8 cellular contexts compared by ENCODE assay signal in the genomic region with DNA sequence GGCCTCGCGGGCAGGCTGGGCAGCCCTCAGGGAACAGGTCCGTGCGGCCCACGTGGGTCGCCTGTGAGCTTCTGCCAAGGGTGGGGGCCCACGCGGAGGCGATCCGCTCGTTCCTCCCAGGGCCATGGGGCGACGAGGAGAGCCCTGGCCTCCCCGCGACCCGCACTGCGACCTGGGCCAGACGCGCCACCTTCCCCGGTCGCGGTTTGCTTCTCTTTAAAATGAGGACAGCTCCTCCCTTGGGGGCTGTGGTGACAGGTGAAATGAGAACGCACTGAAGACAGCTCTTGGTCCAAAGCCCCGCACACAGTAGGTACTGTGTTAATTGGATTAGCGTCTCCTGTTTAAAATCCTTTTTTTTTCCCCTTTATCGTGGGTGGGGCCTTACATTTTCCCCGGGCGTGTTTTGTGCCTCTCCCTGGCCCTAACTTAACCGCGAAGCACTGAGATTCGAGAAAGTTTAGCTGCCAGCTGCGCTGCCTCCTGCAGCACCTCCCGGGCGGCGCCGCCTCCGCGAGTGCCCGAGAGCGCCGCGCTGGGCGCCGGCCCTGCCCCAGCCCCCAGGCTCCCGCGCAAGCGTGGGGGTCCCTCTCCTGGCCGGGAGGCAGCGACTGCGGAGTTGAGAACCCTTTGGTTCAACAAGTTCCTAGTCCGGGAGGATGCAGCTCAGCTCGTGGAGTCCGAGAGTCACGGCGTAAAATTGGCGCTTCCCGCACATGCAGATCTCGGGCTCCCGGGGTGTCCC. TPM values are rescaled to one million over a fixed set of nuclear protein-coding genes. Genes with fewer than 3 reads are reported as not detected.
DNase-seq lines count a peak whose midpoint lies in the region; TF ChIP-seq lines count a peak whose summit lies in the region.

No MANE protein-coding gene starts in this region.

- no peak overlapping the region for H3K4me3 ChIP-seq in KMS-11 (IDR thresholded peaks at IDR 0.05; ENCODE audit: insufficient read depth, low read depth, low read length)
- peak overlapping the region; percentile 57 for H3K4me3 ChIP-seq in ectodermal cell (ENCODE audit: insufficient read depth, low read depth, low read length)

- H3K9ac ChIP-seq in KMS-11: peak overlapping the region; percentile 22; the same call in 1 of the 2 replicates

- H3K27ac ChIP-seq in KMS-11 (no peak overlapping the region), ectodermal cell (ENCODE audit: insufficient read depth, low read depth, low read length, poor library complexity, severe bottlenecking) (no peak overlapping the region)

- peak overlapping the region; percentile 98 for H3K4me2 ChIP-seq in KMS-11

- H4K20me1 ChIP-seq in KMS-11 (ENCODE audit: insufficient read depth): no peaks in the 10 kb centered on the region

- H3K9me3 ChIP-seq in ectodermal cell (ENCODE audit: control insufficient read depth, low read length): no peaks in the 10 kb centered on the region

- no peaks in the 10 kb centered on the region for H3K27me3 ChIP-seq in KMS-11 (ENCODE audit: insufficient read depth, low read depth)
- H3K27me3 ChIP-seq in ectodermal cell (ENCODE audit: control insufficient read depth, insufficient read depth, low read length, poor library complexity, severe bottlenecking): peaks cover 50% of the 10 kb centered on the region

- DNase-seq in activated T-cell treated with anti-CD3 and anti-CD28 coated beads for 1 hour (ENCODE audit: low read depth): peak; percentile 29
- DNase-seq in activated T-cell treated with anti-CD3 and anti-CD28 coated beads for 4 hours: no peak
- DNase-seq in activated CD4-positive, alpha-beta T cell treated with anti-CD3 and anti-CD28 coated beads for 4 hours: peak; percentile 35 to 46
- DNase-seq in lung microvascular endothelial cell (ENCODE audit: low read depth in 2 of 2): peak; percentile 77 to 81
- peak; percentile 18 to 75 (median 52) for DNase-seq in stimulated activated naive CD4-positive, alpha-beta T cell (lab: John Stamatoyannopoulos, UW)
- no peak for DNase-seq in NCI-H187 (lab: John Stamatoyannopoulos, UW)

- H3K36me3 ChIP-seq in KMS-11 (ENCODE audit: insufficient read depth): no peaks in the 10 kb centered on the region
- no peaks in the 10 kb centered on the region for H3K36me3 ChIP-seq in ectodermal cell (ENCODE audit: control insufficient read depth, insufficient read depth, low read length)

- H3K79me2 ChIP-seq in KMS-11 (ENCODE audit: insufficient read depth, low read depth): peaks cover 6% of the 10 kb centered on the region; the same call in 1 of the 2 replicates

- no peak for TF ChIP-seq CTCF in KMS-11 (conservative IDR thresholded peaks at IDR 0.05; ENCODE audit: low read depth, low read length)

- H2AFZ ChIP-seq in KMS-11 (ENCODE audit: low read depth): peak overlapping the region; percentile 72

- 1 to 2% methylated on average over 59 of the region's 59 CpGs for WGBS in ectodermal cell, 2 experiments

- peaks cover 30% of the 10 kb centered on the region for H3K4me1 ChIP-seq in KMS-11 (ENCODE audit: low read depth, poor library complexity, severe bottlenecking)
- H3K4me1 ChIP-seq in ectodermal cell (ENCODE audit: control insufficient read depth, insufficient read depth, low read length): peaks cover 15% of the 10 kb centered on the region

RNA-seq across cellular contexts. Expression of a gene that starts 1.1 kb away (rescaled TPM):
- polyA plus RNA-seq in ectodermal cell (2013, experiment 1 of 4): 10.8 TPM
- 8.0 TPM for polyA plus RNA-seq in ectodermal cell (2013, experiment 2 of 4)
- polyA plus RNA-seq in ectodermal cell (2013, experiment 3 of 4): 9.1 TPM
- 11.0 TPM for polyA plus RNA-seq in ectodermal cell (2013, experiment 4 of 4)
- total RNA-seq in lung microvascular endothelial cell: 33.7 and 33.8 TPM in 2 replicates

Comparison
In these comparisons a context has a peak if more than half of its experiments do, and no peak if none do; other contexts are left out.
1. DNase-seq: peak in activated T-cell treated with anti-CD3 and anti-CD28 coated beads for 1 hour (single experiment), activated CD4-positive, alpha-beta T cell treated with anti-CD3 and anti-CD28 coated beads for 4 hours (2 of 2), lung microvascular endothelial cell (2 of 2) and stimulated activated naive CD4-positive, alpha-beta T cell (6 of 6); none in activated T-cell treated with anti-CD3 and anti-CD28 coated beads for 4 hours (single experiment) and NCI-H187 (0 of 2).